17 cellular contexts compared by ENCODE assay signal in the genomic region with DNA sequence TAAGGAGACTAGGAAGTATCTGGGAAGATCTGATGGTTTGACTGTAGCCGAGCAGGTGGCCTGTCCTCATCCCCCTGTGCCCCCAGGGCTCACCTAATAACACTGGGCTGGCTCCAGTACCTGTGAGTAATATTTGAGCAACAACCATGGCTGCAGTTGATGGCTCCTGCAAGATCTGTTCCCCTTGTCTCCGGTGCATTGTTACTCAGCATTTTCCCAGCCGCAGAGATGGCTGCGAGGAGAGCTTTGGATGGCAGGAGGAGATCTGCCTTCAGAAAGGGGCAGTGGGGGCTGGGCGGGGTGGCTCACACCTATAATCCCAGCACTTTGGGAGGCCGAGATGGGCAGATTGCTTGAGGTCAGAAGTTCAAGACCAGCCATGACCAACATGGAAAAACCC. TPM values are rescaled to one million over a fixed set of nuclear protein-coding genes. Genes with fewer than 3 reads are reported as not detected.
DNase-seq lines count a peak whose midpoint lies in the region; ATAC-seq and TF ChIP-seq lines count a peak whose summit lies in the region.
"Had no signal": no experiment of that assay in that cellular context is flagged by ENCODE, and none has a peak within 500 bp of the region (broad histone marks: within the 10 kb centered on the region; RNA-seq: fewer than 3 reads in every experiment).

No MANE protein-coding gene starts in this region.

- no peak overlapping the region for H3K4me3 Mint-ChIP-seq in CD4-positive, alpha-beta memory T cell
- H3K4me3 Mint-ChIP-seq: naive B cell had no signal

- no peaks in the 10 kb centered on the region for H3K9me3 ChIP-seq in osteoblast (ENCODE audit: low read depth, low read length)
- no peaks in the 10 kb centered on the region for H3K9me3 ChIP-seq in CD4-positive, alpha-beta memory T cell (ENCODE audit: control insufficient read depth in 1 of 2, low read length in 2 of 2)
- H3K9me3 ChIP-seq: left lung, stomach had no signal

- intact Hi-C loops in CD4-positive, alpha-beta memory T cell (cut with micrococcal nuclease) = no loop called here

- no peak overlapping the region for H2AFZ ChIP-seq in osteoblast (ENCODE audit: low read length)

- H3K27me3 ChIP-seq in osteoblast (ENCODE audit: insufficient read depth, low read length) = no peaks in the 10 kb centered on the region
- H3K27me3 ChIP-seq in CD4-positive, alpha-beta memory T cell (ENCODE audit: insufficient read depth, low read length) = no peaks in the 10 kb centered on the region
- H3K27me3 ChIP-seq: left lung, stomach had no signal

- no peaks in the 10 kb centered on the region for H4K20me1 ChIP-seq in osteoblast (ENCODE audit: insufficient read depth, low read length)

- H3K79me2 ChIP-seq in osteoblast (ENCODE audit: insufficient read depth, low read length) = peaks cover 43% of the 10 kb centered on the region

- no peak overlapping the region for H3K4me2 ChIP-seq in osteoblast (ENCODE audit: insufficient read depth, low read length)

- TF ChIP-seq CTCF in osteoblast (IDR thresholded peaks at IDR 0.05; ENCODE audit: extremely low read depth, low read depth, low read length) = no peak

- peak overlapping the region; percentile 93 for H3K27ac ChIP-seq in osteoblast (ENCODE audit: low read depth, low read length)
- H3K27ac ChIP-seq in CD4-positive, alpha-beta memory T cell (ENCODE audit: low read depth, low read length) = no peak overlapping the region

- POLR2A ChIA-PET in CD4-positive, alpha-beta memory T cell (lab: Charles Lee; ENCODE audit: partially characterized antibody) = no interaction called here

- ATAC-seq in esophagus mucosa = peak; percentile 65
- no peak for ATAC-seq in GM18517 (IDR thresholded peaks at IDR 0.05; ENCODE audit: unreplicated experiment)

- CTCF ChIA-PET in CD4-positive, alpha-beta memory T cell (lab: Charles Lee; ENCODE audit: partially characterized antibody) = no interaction called here

- H3K27ac Mint-ChIP-seq in CD4-positive, alpha-beta memory T cell = no peak overlapping the region

- no peaks in the 10 kb centered on the region for H3K36me3 ChIP-seq in osteoblast (ENCODE audit: insufficient read depth, low read length)
- H3K36me3 ChIP-seq in CD4-positive, alpha-beta memory T cell (ENCODE audit: insufficient read depth, low read length) = no peaks in the 10 kb centered on the region
- H3K36me3 ChIP-seq: left lung, stomach had no signal

- H3K9me3 Mint-ChIP-seq in CD4-positive, alpha-beta memory T cell = no peaks in the 10 kb centered on the region
- H3K9me3 Mint-ChIP-seq: naive B cell had no signal

- DNase-seq in ELF-1 (ENCODE audit: low read depth, low spot score) (peak; percentile 53), RPMI7951 (ENCODE audit: low read depth) (peak; percentile 81), osteoblast (ENCODE audit: insufficient read length, low spot score, missing footprints) (no peak), SIG-M5 treated with dmso at 0.1 percent for 504 hours (lab: John Stamatoyannopoulos, UW; ENCODE audit: unreplicated experiment) (no peak), dedifferentiated amniotic fluid mesenchymal stem cell (ENCODE audit: extremely low spot score) (no peak)
- no peak for DNase-seq in CD4-positive, alpha-beta memory T cell
- DNase-seq: activated CD8-positive, alpha-beta memory T cell treated with anti-CD3 and anti-CD28 coated beads, Interleukin-2, amount 50 U/mL, for 48 hours; left lung; naive B cell; NCI-H1930; NCI-H524 treated with DMSO at 0.1 percent for 48 hours; RPMI8226; stimulated activated CD4-positive, alpha-beta T cell treated with anti-CD3 and anti-CD28 coated beads, Interleukin-15, amount 100 ng/mL, for 24 hours; stomach; T-helper 2 cell had no signal

- peaks cover 31% of the 10 kb centered on the region for H3K4me1 ChIP-seq in osteoblast (ENCODE audit: insufficient read depth, low read length)
- H3K4me1 ChIP-seq in CD4-positive, alpha-beta memory T cell (ENCODE audit: insufficient read depth, low read length) = no peaks in the 10 kb centered on the region

- no peaks in the 10 kb centered on the region for H3K36me3 Mint-ChIP-seq in CD4-positive, alpha-beta memory T cell
- H3K36me3 Mint-ChIP-seq: naive B cell had no signal

- no peak overlapping the region for H3K4me3 ChIP-seq in osteoblast (ENCODE audit: insufficient read depth, low read length)
- no peak overlapping the region for H3K4me3 ChIP-seq in CD4-positive, alpha-beta memory T cell (ENCODE audit: low read length in 2 of 2)
- H3K4me3 ChIP-seq: left lung, stomach had no signal

- H3K4me1 Mint-ChIP-seq in CD4-positive, alpha-beta memory T cell = peaks cover 0 to 3% (median 0%) of the 10 kb centered on the region in 4 donors

- H3K27me3 Mint-ChIP-seq in CD4-positive, alpha-beta memory T cell = no peaks in the 10 kb centered on the region
- H3K27me3 Mint-ChIP-seq: naive B cell had no signal

RNA-seq across cellular contexts. Expression of a gene that starts 39.3 kb away (rescaled TPM):
- 59.6 and 66.4 TPM in 2 replicates for total RNA-seq in RPMI7951 (2014; rRNA removed; shearing (Covaris generic))
- total RNA-seq in esophagus mucosa (37.3 TPM), osteoblast (183 and 190 TPM in 2 replicates)
- total RNA-seq in CD4-positive, alpha-beta memory T cell = under 1 TPM; 0.26 to 0.42 TPM
- under 1 TPM in 1 of 2 donors, not detected in 1; 0.08 TPM for polyA plus RNA-seq in CD4-positive, alpha-beta memory T cell

RNA-seq across cellular contexts. Expression of a gene that starts 55.7 kb away (rescaled TPM):
- 10.7 and 16.7 TPM in 2 replicates for total RNA-seq in RPMI7951 (2014; rRNA removed; shearing (Covaris generic))
- total RNA-seq in esophagus mucosa (19.3 TPM), osteoblast (17.7 and 20.6 TPM in 2 replicates)
- total RNA-seq in CD4-positive, alpha-beta memory T cell = 10 to 100 TPM; 23.7 to 25.0 TPM
- polyA plus RNA-seq in CD4-positive, alpha-beta memory T cell = 1 to 10 TPM; 2.3 to 7.5 TPM

RNA-seq across cellular contexts. Expression of a gene that starts 55.9 kb away (rescaled TPM):
- 9.4 and 12.3 TPM in 2 replicates for total RNA-seq in RPMI7951 (2014; rRNA removed; shearing (Covaris generic))
- total RNA-seq in esophagus mucosa (7.5 TPM), osteoblast (17.7 and 20.3 TPM in 2 replicates)
- total RNA-seq in CD4-positive, alpha-beta memory T cell = 10 to 100 TPM; 51.6 to 57.0 TPM
- polyA plus RNA-seq in CD4-positive, alpha-beta memory T cell = 10 to 100 TPM in 1 of 2 donors, 1 to 10 TPM in 1; 9.7 to 11.5 TPM

RNA-seq across cellular contexts. Expression of a gene that starts 56.1 kb away (rescaled TPM):
- total RNA-seq in RPMI7951 (2014; rRNA removed; shearing (Covaris generic)) = 50.0 and 54.3 TPM in 2 replicates
- 45.0 TPM for total RNA-seq in esophagus mucosa
- 16.2 and 20.6 TPM in 2 replicates for total RNA-seq in osteoblast
- 10 to 100 TPM; 55.3 to 56.5 TPM for total RNA-seq in CD4-positive, alpha-beta memory T cell
- 10 to 100 TPM; 37.9 to 51.6 TPM for polyA plus RNA-seq in CD4-positive, alpha-beta memory T cell

Comparison
In these comparisons a context has a peak if more than half of its experiments do, and no peak if none do; other contexts are left out.
1. DNase-seq: peak in ELF-1 (single experiment) and RPMI7951 (single experiment); none in osteoblast (single experiment), SIG-M5 treated with dmso at 0.1 percent for 504 hours (single experiment), CD4-positive, alpha-beta memory T cell (0 of 5) and dedifferentiated amniotic fluid mesenchymal stem cell (single experiment).
2. RNA of a gene that starts 39.3 kb away (total RNA-seq): 183 to 190 TPM in osteoblast, 59.6 to 66.4 TPM in RPMI7951 and 37.3 TPM in esophagus mucosa (single experiment); 0.26 to 0.42 TPM in CD4-positive, alpha-beta memory T cell; every median in the first group is over 10 times any median in the second.